Comparison of ENCODE assay signal across 8 cellular contexts in the genomic region with DNA sequence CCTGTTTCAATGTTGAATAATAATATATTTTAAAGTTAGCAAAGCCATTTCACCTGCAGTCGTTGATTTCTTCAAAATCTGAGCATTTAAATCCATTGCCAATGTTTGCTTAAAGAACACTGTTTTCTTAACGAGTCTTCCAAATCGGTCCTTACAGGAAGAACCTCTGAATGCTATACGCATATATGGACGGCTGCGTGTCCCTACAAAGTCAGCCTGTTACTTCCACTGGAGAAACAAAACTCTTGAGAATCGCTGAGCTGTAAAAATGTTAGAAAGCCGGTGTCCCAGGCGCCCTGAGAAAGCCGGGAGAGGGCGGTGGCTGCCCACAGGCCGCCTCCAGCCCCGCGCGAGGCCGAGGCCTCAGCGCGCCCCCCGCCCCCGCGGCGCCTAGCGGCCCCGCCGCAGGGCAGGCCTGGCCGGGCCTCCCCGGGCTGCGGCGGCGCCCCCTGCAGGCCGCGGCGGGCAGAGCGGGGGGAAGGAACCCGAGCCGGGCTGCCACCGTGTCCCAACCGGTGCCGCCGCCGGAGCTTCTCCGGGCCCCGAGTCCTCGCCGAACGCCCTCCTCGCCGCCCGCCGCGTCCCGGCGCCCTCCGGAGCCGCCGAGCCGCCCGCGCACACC. TPM values are rescaled to one million over a fixed set of nuclear protein-coding genes. Genes with fewer than 3 reads are reported as not detected.
DNase-seq lines count a peak whose midpoint lies in the region; ATAC-seq, FAIRE-seq and TF ChIP-seq lines count a peak whose summit lies in the region.

Gene FHIP2A, plus strand, starts transcription at position 488 of the 622 bp plus-strand sequence. CDS start 299 bp downstream, outside the sequence.

- H3K4me3 Mint-ChIP-seq in T-helper 17 cell, result peak within 1 kb of the TSS; percentile 93

- H3K4me1 ChIP-seq in right atrium auricular region, result peaks cover 0 to 36% of the 10 kb centered on the region in 2 donors
- H3K4me1 ChIP-seq in vagina, result peaks cover 37% of the 10 kb centered on the region

- peaks cover 32% of the 10 kb centered on the region for H3K4me1 Mint-ChIP-seq in T-helper 17 cell

- no peaks in the 10 kb centered on the region for H3K36me3 ChIP-seq in right atrium auricular region
- H3K36me3 ChIP-seq in vagina, result no peaks in the 10 kb centered on the region

- peak; percentile 95 for ATAC-seq in T-helper 17 cell

- intact Hi-C loops in vagina (cut with DNase I), result no loop called here

- H3K36me3 Mint-ChIP-seq in T-helper 17 cell (ENCODE audit: low read depth), result peaks cover 2% of the 10 kb centered on the region

- no peaks in the 10 kb centered on the region for H3K9me3 ChIP-seq in T-helper 17 cell (ENCODE audit: control insufficient read depth, low read length, poor library complexity, severe bottlenecking)
- H3K9me3 ChIP-seq in right atrium auricular region, result no peaks in the 10 kb centered on the region
- H3K9me3 ChIP-seq in vagina, result no peaks in the 10 kb centered on the region

- no peaks in the 10 kb centered on the region for H3K27me3 ChIP-seq in right atrium auricular region
- H3K27me3 ChIP-seq in vagina, result no peaks in the 10 kb centered on the region

- peak; percentile 62 for TF ChIP-seq POLR2A in H54 (IDR thresholded peaks at IDR 0.05; ENCODE audit: low read depth, low read length)
- peak in 1 of 2 donors; percentile 37 for TF ChIP-seq POLR2A in vagina (IDR thresholded peaks at IDR 0.05)

- peaks cover 7% of the 10 kb centered on the region for H3K27me3 Mint-ChIP-seq in T-helper 17 cell

- FAIRE-seq in H54 (lab: Jason Lieb, UNC), result no peak

- H3K4me3 ChIP-seq in GM12865 (ENCODE audit: low read depth, low read length), result peak within 1 kb of the TSS; percentile 76
- H3K4me3 ChIP-seq in LNCaP clone FGC (ENCODE audit: low read depth, low read length), result peak within 1 kb of the TSS; percentile 90
- H3K4me3 ChIP-seq in right atrium auricular region, result peak within 1 kb of the TSS; percentile 93
- peak within 1 kb of the TSS; percentile 81 to 91 for H3K4me3 ChIP-seq in vagina

- peak; percentile 67 for TF ChIP-seq CTCF in GM12865 (IDR thresholded peaks at IDR 0.05; ENCODE audit: insufficient read depth, low read depth, low read length, missing control alignments)
- peak; percentile 89 for TF ChIP-seq CTCF in LNCaP clone FGC (IDR thresholded peaks at IDR 0.05; ENCODE audit: control insufficient read depth, extremely low read depth, insufficient read depth)
- peak; percentile 68 to 72 for TF ChIP-seq CTCF in right atrium auricular region (IDR thresholded peaks at IDR 0.05)
- peak in 1 of 3 experiments; percentile 35 for TF ChIP-seq CTCF in vagina (IDR thresholded peaks at IDR 0.05)

- H3K27ac Mint-ChIP-seq in T-helper 17 cell, result peak within 1 kb of the TSS; percentile 96

- H3K27ac ChIP-seq in right atrium auricular region (peak within 1 kb of the TSS; percentile 98 to 99), vagina (peak within 1 kb of the TSS; percentile 97)

- DNase-seq in GM12865 (ENCODE audit: low read depth) (peak; percentile 85), H54 (ENCODE audit: insufficient read length, low spot score) (peak; percentile 71), LNCaP clone FGC (ENCODE audit: low read depth) (no peak), T-helper 17 cell (peak; percentile 79 to 93 (median 84)), amniotic stem cell (lab: John Stamatoyannopoulos, UW) (peak; percentile 58), right atrium auricular region (ENCODE audit: low spot score) (peak; percentile 73), putamen (ENCODE audit: low spot score) (peak; percentile 63), vagina (ENCODE audit: extremely low spot score in 2 of 2) (no peak)

RNA-seq across cellular contexts. Expression of gene FHIP2A, which starts in this region (rescaled TPM):
- total RNA-seq in T-helper 17 cell (10 to 100 TPM; 35.4 to 65.3 TPM), right atrium auricular region (10 to 100 TPM; 18.3 to 19.5 TPM), vagina (36.1 TPM)

Comparison
In these comparisons a context has a peak if more than half of its experiments do, and no peak if none do; other contexts are left out.
1. DNase-seq: peak in GM12865 (single experiment), H54 (single experiment), T-helper 17 cell (3 of 3), amniotic stem cell (single experiment), right atrium auricular region (single experiment) and putamen (single experiment); none in LNCaP clone FGC (single experiment) and vagina (0 of 2).
2. Peak in every context shown above with its lines, with median percentiles within 50 percentile points of each other: H3K4me3 ChIP-seq.